In the genomic region with DNA sequence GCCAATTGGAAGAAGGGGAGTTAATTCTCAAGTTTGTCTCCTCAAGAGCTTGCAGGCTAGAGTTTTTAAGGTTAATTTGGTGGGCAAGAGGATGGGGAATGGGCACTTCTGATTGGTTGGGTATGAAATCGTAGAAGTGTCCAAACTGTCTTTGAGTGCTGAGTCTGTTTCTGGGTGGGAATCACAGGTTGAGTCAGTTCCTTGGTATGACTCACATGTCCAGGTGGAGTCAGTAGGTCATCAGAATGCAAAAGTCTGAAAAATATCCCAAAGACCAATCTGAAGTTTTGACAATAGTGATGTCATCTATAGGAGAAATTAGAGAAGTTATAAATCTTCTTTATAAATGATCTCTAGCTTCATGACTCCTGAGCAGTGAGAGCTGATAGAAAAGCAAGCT, we compare ENCODE assay signal across 15 cellular contexts.
A peak's percentile ranks its signal among the peaks of the same experiment; 100 is the strongest.
DNase-seq lines count a peak whose midpoint lies in the region; ATAC-seq and TF ChIP-seq lines count a peak whose summit lies in the region.
"Had no signal": no experiment of that assay in that cellular context is flagged by ENCODE, and none has a peak within 500 bp of the region (broad histone marks: within the 10 kb centered on the region; RNA-seq: fewer than 3 reads in every experiment).

No MANE protein-coding gene starts in this region.

- no peaks in the 10 kb centered on the region for H3K9me3 ChIP-seq in RWPE2 (ENCODE audit: severe bottlenecking)
- H3K9me3 ChIP-seq: A549, BE2C, Caco-2 had no signal

- no peaks in the 10 kb centered on the region for H3K4me1 ChIP-seq in RWPE2 (ENCODE audit: insufficient read depth, poor library complexity, severe bottlenecking)
- H3K4me1 ChIP-seq: A549, BE2C, Caco-2 had no signal

- DNase-seq in Caki2 (ENCODE audit: low read depth) (peak; percentile 4), HS-5 (ENCODE audit: low read depth) (peak; percentile 2), RWPE2 (ENCODE audit: low spot score) (no peak), kidney tubule cell (ENCODE audit: low spot score) (peak; percentile 50), left lobe of liver (ENCODE audit: low spot score) (no peak), CD1c-positive myeloid dendritic cell (ENCODE audit: extremely low spot score) (no peak)
- DNase-seq: BE2C; Caco-2; CD8-positive, alpha-beta T cell; DMS53; GF-D8; HCEC 1CT had no signal

- H3K27me3 ChIP-seq in RWPE2 (ENCODE audit: insufficient read depth, poor library complexity, severe bottlenecking), result no peaks in the 10 kb centered on the region
- H3K27me3 ChIP-seq: BE2C had no signal

- ATAC-seq in RWPE2 (ENCODE audit: low read depth) (0 out of 3 replicates have a peak, but pooled peaks have one; percentile 44), left lobe of liver (no peak), HG02852 (IDR thresholded peaks at IDR 0.05; ENCODE audit: unreplicated experiment) (no peak)
- ATAC-seq: A549; CD8-positive, alpha-beta T cell had no signal

- no peaks in the 10 kb centered on the region for H3K36me3 ChIP-seq in RWPE2 (ENCODE audit: low read depth)
- H3K36me3 ChIP-seq: BE2C had no signal

- TF ChIP-seq CTCF in RWPE2 (IDR thresholded peaks at IDR 0.05; ENCODE audit: poor library complexity, severe bottlenecking), result no peak

- H3K4me3 ChIP-seq in RWPE2 (ENCODE audit: severe bottlenecking), result no peak overlapping the region
- H3K4me3 ChIP-seq: A549 had no signal

- in situ Hi-C loops in Caki2 (cut with HindIII; ENCODE audit: low pct_unique_long_range_greater_than_20kb, low sequenced_read_pairs), result no loop called here

- no peak overlapping the region for H3K27ac ChIP-seq in RWPE2 (ENCODE audit: poor library complexity, severe bottlenecking)
- H3K27ac ChIP-seq: A549, C4-2B had no signal

Comparison
In these comparisons a context has a peak if more than half of its experiments do, and no peak if none do; other contexts are left out.
1. DNase-seq: peak in Caki2 (single experiment), HS-5 (single experiment) and kidney tubule cell (single experiment); none in RWPE2 (single experiment), left lobe of liver (single experiment) and CD1c-positive myeloid dendritic cell (single experiment).